ENCODE assay signal across 20 cellular contexts in genomic region chr1:112033422-112034120, GRCh38. TPM values are rescaled to one million over a fixed set of nuclear protein-coding genes. Genes with fewer than 3 reads are reported as not detected.
"Had no signal": no experiment of that assay in that cellular context is flagged by ENCODE, and none has a peak within 500 bp of the region (broad histone marks: within the 10 kb centered on the region; RNA-seq: fewer than 3 reads in every experiment).

No MANE protein-coding gene starts in this region.

- H3K27ac ChIP-seq: breast epithelium, colonic mucosa, epithelial cell of prostate, esophagus squamous epithelium, lower lobe of right lung, thyroid gland had no signal

- DNase-seq: activated CD4-positive, alpha-beta T cell treated with anti-CD3 and anti-CD28 coated beads for 4 hours; activated CD4-positive, alpha-beta T cell treated with anti-CD3 and anti-CD28 coated beads, Interleukin-2, amount 50 U/mL, for 4 hours; activated naive CD4-positive, alpha-beta T cell; activated T-cell treated with anti-CD3 and anti-CD28 coated beads for 4 hours; activated T-cell treated with anti-CD3 and anti-CD28 coated beads, Interleukin-2, amount 50 U/mL, for 72 hours; central memory CD4-positive, alpha-beta T cell; colonic mucosa; effector CD8-positive, alpha-beta T cell; esophagus squamous epithelium; kidney glomerular epithelial cell; lower lobe of right lung; right cardiac atrium; stimulated activated CD4-positive, alpha-beta T cell treated with anti-CD3 and anti-CD28 coated beads, Interleukin-4, amount 100 ng/mL, for 1 hour; thyroid gland had no signal

- H3K9me3 ChIP-seq: breast epithelium, colonic mucosa, esophagus squamous epithelium, lower lobe of right lung, thyroid gland had no signal

- H3K36me3 ChIP-seq: breast epithelium, colonic mucosa, esophagus squamous epithelium, lower lobe of right lung, thyroid gland had no signal

- H3K27me3 ChIP-seq: breast epithelium, colonic mucosa, esophagus squamous epithelium, thyroid gland had no signal

- ATAC-seq: activated naive CD4-positive, alpha-beta T cell treated with anti-CD3 and anti-CD28 coated beads, Interleukin-2, amount 50 U/mL, for 72 hours; activated T-cell treated with anti-CD3 and anti-CD28 coated beads, Interleukin-2, amount 50 U/mL, for 72 hours; left lobe of liver; lower lobe of right lung; natural killer cell treated with Interleukin-12 subunit alpha and Interleukin-12 subunit beta and Interleukin-15 and Interleukin-18, amount 100 ng/mL, for 72 hours; right cardiac atrium; stimulated activated effector memory CD8-positive, alpha-beta T cell treated with anti-CD3 and anti-CD28 coated beads, Interleukin-12 subunit alpha, Interleukin-12 subunit beta, amount 100 ng/mL, for 72 hours had no signal

- H3K4me1 ChIP-seq: breast epithelium, colonic mucosa, esophagus squamous epithelium, lower lobe of right lung, thyroid gland had no signal

- H3K4me3 ChIP-seq: breast epithelium, colonic mucosa, esophagus squamous epithelium, lower lobe of right lung, thyroid gland had no signal

RNA-seq across cellular contexts. Expression of gene KCND3, which starts 44.1 kb away (rescaled TPM):
- total RNA-seq: activated naive CD4-positive, alpha-beta T cell treated with anti-CD3 and anti-CD28 coated beads, Interleukin-2, amount 50 U/mL, for 72 hours; activated T-cell treated with anti-CD3 and anti-CD28 coated beads, Interleukin-2, amount 50 U/mL, for 72 hours; natural killer cell treated with Interleukin-12 subunit alpha and Interleukin-12 subunit beta and Interleukin-15 and Interleukin-18, amount 100 ng/mL, for 72 hours had no signal
